ENCODE assay signal across 3 cellular contexts in the genomic region with DNA sequence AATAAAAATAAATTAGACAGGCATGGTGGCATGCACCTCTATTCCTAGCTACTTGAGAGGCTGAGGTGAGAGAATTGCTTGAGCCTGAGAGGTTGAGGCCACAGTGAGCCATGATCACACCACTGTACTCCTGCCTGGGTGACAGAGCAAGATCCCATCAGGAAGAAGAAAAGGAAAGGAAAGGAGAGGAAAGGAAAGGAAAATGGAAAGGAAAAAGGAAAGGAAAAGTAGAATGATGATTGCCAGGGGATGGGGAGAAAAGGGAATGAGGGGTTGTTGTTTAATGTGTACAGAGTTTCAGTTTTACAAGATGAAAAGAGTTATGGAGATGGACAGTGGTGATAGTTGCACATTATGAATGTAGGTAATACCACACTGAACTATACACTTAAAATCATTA.
A peak's percentile ranks its signal among the peaks of the same experiment; 100 is the strongest.
TF ChIP-seq lines count a peak whose summit lies in the region.

No MANE protein-coding gene starts in this region.

TF ChIP-seq in HEK293, 187 proteins besides CTCF, POLR2A, EP300 and RAD21:
- TF ChIP-seq, protein P1, sequence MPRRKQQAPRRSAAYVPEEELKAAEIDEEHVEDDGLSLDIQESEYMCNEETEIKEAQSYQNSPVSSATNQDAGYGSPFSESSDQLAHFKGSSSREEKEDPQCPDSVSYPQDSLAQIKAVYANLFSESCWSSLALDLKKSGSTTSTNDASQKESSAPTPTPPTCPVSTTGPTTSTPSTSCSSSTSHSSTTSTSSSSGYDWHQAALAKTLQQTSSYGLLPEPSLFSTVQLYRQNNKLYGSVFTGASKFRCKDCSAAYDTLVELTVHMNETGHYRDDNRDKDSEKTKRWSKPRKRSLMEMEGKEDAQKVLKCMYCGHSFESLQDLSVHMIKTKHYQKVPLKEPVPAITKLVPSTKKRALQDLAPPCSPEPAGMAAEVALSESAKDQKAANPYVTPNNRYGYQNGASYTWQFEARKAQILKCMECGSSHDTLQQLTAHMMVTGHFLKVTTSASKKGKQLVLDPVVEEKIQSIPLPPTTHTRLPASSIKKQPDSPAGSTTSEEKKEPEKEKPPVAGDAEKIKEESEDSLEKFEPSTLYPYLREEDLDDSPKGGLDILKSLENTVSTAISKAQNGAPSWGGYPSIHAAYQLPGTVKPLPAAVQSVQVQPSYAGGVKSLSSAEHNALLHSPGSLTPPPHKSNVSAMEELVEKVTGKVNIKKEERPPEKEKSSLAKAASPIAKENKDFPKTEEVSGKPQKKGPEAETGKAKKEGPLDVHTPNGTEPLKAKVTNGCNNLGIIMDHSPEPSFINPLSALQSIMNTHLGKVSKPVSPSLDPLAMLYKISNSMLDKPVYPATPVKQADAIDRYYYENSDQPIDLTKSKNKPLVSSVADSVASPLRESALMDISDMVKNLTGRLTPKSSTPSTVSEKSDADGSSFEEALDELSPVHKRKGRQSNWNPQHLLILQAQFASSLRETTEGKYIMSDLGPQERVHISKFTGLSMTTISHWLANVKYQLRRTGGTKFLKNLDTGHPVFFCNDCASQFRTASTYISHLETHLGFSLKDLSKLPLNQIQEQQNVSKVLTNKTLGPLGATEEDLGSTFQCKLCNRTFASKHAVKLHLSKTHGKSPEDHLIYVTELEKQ (tag by site-specific recombination; IDR thresholded peaks at IDR 0.05; ENCODE audit: borderline replicate concordance): no peak
- TF ChIP-seq, protein P2, sequence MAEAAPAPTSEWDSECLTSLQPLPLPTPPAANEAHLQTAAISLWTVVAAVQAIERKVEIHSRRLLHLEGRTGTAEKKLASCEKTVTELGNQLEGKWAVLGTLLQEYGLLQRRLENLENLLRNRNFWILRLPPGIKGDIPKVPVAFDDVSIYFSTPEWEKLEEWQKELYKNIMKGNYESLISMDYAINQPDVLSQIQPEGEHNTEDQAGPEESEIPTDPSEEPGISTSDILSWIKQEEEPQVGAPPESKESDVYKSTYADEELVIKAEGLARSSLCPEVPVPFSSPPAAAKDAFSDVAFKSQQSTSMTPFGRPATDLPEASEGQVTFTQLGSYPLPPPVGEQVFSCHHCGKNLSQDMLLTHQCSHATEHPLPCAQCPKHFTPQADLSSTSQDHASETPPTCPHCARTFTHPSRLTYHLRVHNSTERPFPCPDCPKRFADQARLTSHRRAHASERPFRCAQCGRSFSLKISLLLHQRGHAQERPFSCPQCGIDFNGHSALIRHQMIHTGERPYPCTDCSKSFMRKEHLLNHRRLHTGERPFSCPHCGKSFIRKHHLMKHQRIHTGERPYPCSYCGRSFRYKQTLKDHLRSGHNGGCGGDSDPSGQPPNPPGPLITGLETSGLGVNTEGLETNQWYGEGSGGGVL (tag by site-specific recombination; IDR thresholded peaks at IDR 0.05): no peak
- TF ChIP-seq KLF7 (tag by site-specific recombination; IDR thresholded peaks at IDR 0.05; ENCODE audit: borderline replicate concordance) (no peak), ZBTB21 (tag by site-specific recombination; IDR thresholded peaks at IDR 0.05) (no peak), EGR2 (tag by site-specific recombination; IDR thresholded peaks at IDR 0.05; ENCODE audit: low read depth) (no peak), PRDM1 (tag by site-specific recombination; IDR thresholded peaks at IDR 0.05) (peak; percentile 93)

TF ChIP-seq in IMR-90, 13 proteins besides CTCF, POLR2A, EP300 and RAD21:
- TF ChIP-seq, protein P3, sequence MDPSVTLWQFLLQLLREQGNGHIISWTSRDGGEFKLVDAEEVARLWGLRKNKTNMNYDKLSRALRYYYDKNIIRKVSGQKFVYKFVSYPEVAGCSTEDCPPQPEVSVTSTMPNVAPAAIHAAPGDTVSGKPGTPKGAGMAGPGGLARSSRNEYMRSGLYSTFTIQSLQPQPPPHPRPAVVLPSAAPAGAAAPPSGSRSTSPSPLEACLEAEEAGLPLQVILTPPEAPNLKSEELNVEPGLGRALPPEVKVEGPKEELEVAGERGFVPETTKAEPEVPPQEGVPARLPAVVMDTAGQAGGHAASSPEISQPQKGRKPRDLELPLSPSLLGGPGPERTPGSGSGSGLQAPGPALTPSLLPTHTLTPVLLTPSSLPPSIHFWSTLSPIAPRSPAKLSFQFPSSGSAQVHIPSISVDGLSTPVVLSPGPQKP (IDR thresholded peaks at IDR 0.05; ENCODE audit: borderline replicate concordance, low read depth, low read length): no peak
- no peak for TF ChIP-seq NFE2L2 (IDR thresholded peaks at IDR 0.05; ENCODE audit: low read depth, low read length)
- no peak for TF ChIP-seq SMC3 (IDR thresholded peaks at IDR 0.05; ENCODE audit: low read depth, low read length)
- no peak for TF ChIP-seq RCOR1 (IDR thresholded peaks at IDR 0.05; ENCODE audit: insufficient replicate concordance, low read length)
- TF ChIP-seq FOS (IDR thresholded peaks at IDR 0.05; ENCODE audit: low read depth, low read length): no peak
- no peak for TF ChIP-seq CEBPB (IDR thresholded peaks at IDR 0.05; ENCODE audit: low read depth, low read length)
- TF ChIP-seq BHLHE40 (IDR thresholded peaks at IDR 0.05; ENCODE audit: low read depth, low read length): no peak
- TF ChIP-seq RFX5 (IDR thresholded peaks at IDR 0.05; ENCODE audit: low read depth, low read length): no peak
- TF ChIP-seq MXI1 (IDR thresholded peaks at IDR 0.05; ENCODE audit: borderline replicate concordance, low read depth, low read length): no peak
- no peak for TF ChIP-seq MAFK (IDR thresholded peaks at IDR 0.05; ENCODE audit: low read depth, low read length)
- no peak for TF ChIP-seq CHD1 (IDR thresholded peaks at IDR 0.05; ENCODE audit: low read depth, low read length)
- TF ChIP-seq MAZ (IDR thresholded peaks at IDR 0.05; ENCODE audit: borderline replicate concordance, low read depth, low read length): no peak
- TF ChIP-seq, protein P4, sequence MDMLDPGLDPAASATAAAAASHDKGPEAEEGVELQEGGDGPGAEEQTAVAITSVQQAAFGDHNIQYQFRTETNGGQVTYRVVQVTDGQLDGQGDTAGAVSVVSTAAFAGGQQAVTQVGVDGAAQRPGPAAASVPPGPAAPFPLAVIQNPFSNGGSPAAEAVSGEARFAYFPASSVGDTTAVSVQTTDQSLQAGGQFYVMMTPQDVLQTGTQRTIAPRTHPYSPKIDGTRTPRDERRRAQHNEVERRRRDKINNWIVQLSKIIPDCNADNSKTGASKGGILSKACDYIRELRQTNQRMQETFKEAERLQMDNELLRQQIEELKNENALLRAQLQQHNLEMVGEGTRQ (IDR thresholded peaks at IDR 0.05; ENCODE audit: low read depth, low read length): no peak
TF ChIP-seq in IMR-90: peak in this region for 0.

TF ChIP-seq in endothelial cell of umbilical vein, 7 proteins besides CTCF, POLR2A, EP300 and RAD21:
- TF ChIP-seq JUN (IDR thresholded peaks at IDR 0.05; ENCODE audit: borderline replicate concordance, insufficient read depth, insufficient read length, low read depth) (no peak), MYC (IDR thresholded peaks at IDR 0.05; ENCODE audit: low read depth, low read length) (no peak), EZH2 (IDR thresholded peaks at IDR 0.05; ENCODE audit: borderline replicate concordance, low read depth, low read length, severe bottlenecking) (no peak), FOS (IDR thresholded peaks at IDR 0.05; ENCODE audit: borderline replicate concordance, insufficient read depth, low read length) (no peak), POLR2AphosphoS5 (IDR thresholded peaks at IDR 0.05; ENCODE audit: insufficient read depth, low read depth, low read length) (no peak), GATA2 (IDR thresholded peaks at IDR 0.05; ENCODE audit: insufficient read depth, insufficient read length, low read depth, low read length) (no peak)
- TF ChIP-seq, protein P5, sequence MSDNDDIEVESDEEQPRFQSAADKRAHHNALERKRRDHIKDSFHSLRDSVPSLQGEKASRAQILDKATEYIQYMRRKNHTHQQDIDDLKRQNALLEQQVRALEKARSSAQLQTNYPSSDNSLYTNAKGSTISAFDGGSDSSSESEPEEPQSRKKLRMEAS (IDR thresholded peaks at IDR 0.05; ENCODE audit: insufficient read depth, insufficient read length): no peak
